9 cellular contexts compared by ENCODE assay signal in the genomic region with DNA sequence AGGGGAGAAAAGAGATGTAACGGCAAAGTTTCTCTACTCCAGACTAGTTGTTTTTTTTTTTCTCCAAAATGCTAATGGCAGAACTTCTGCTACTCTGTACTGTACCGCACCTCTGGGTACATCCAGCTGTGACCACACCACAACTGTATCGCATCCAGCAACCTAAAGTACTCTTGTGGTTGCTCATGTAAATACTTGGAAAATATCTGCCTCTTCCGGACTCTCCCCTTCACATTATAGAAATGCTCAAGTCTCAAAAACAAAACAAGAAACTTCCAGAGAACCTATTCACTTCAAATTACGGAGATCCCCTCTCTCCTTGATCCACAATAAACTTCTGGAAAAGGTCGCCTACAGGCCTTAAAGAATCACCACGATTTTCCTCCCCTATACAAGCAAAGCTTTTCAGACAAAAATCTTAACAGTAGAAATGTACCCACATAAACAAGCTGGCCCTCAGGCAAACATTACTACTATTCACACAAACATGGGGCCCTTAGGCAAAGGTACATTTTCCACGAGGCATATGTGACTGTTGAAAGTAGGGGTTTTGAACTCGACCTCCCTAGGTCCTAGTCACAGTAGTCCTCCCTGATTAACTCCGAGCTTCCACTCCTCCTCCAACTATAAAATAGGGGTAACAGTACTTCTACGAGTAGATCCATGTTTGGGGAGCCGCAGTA.
DNase-seq lines count a peak whose midpoint lies in the region; ATAC-seq and TF ChIP-seq lines count a peak whose summit lies in the region.
"Had no signal": no experiment of that assay in that cellular context is flagged by ENCODE, and none has a peak within 500 bp of the region (broad histone marks: within the 10 kb centered on the region; RNA-seq: fewer than 3 reads in every experiment).

No MANE protein-coding gene starts in this region.

- H3K4me1 ChIP-seq in CD8-positive, alpha-beta memory T cell (ENCODE audit: insufficient read depth, low read length) = peaks cover 68% of the 10 kb centered on the region
- H3K4me1 ChIP-seq in Panc1 (ENCODE audit: control insufficient read depth, insufficient read depth, low read length) = peaks cover 22% of the 10 kb centered on the region
- peaks cover 21% of the 10 kb centered on the region for H3K4me1 ChIP-seq in ovary (ENCODE audit: insufficient read depth)

- no peak for ATAC-seq in Panc1
- no peak for ATAC-seq in HG02610 (IDR thresholded peaks at IDR 0.05; ENCODE audit: unreplicated experiment)

- no peaks in the 10 kb centered on the region for H3K36me3 ChIP-seq in CD8-positive, alpha-beta memory T cell (ENCODE audit: insufficient read depth, low read length)
- H3K36me3 ChIP-seq in Panc1 (ENCODE audit: control insufficient read depth, insufficient read depth, low read length) (no peaks in the 10 kb centered on the region), ovary (no peaks in the 10 kb centered on the region)

- no peaks in the 10 kb centered on the region for H3K9me3 ChIP-seq in CD8-positive, alpha-beta memory T cell (ENCODE audit: low read length)
- H3K9me3 ChIP-seq in Panc1 (ENCODE audit: control insufficient read depth, insufficient read depth, low read depth, low read length) (no peaks in the 10 kb centered on the region), ovary (no peaks in the 10 kb centered on the region)

- H3K27me3 Mint-ChIP-seq in CD8-positive, alpha-beta memory T cell = peaks cover 0 to 18% of the 10 kb centered on the region in 2 donors
- peaks cover 23% of the 10 kb centered on the region for H3K27me3 Mint-ChIP-seq in endothelial cell (ENCODE audit: unreplicated experiment)

- BruUV-seq in Panc1 (replicated peaks; lab: Mats Ljungman, UMichigan) = TSS peak; percentile 17

- intact Hi-C loops in Panc1 (cut with micrococcal nuclease; ENCODE audit: unreplicated experiment) (loop anchor here (5.0 to 10.0 kb wide), 2 partner anchors 198 to 320 kb away; no protein-coding TSS in a partner anchor), ovary (cut with DNase I) (loop anchor here in 3 of 4 donors (5.0 to 10.0 kb wide), 5 partner anchors 123 to 320 kb away; a partner anchor contains a TSS)

- no peaks in the 10 kb centered on the region for H3K27me3 ChIP-seq in CD8-positive, alpha-beta memory T cell (ENCODE audit: insufficient read depth, low read length, poor library complexity, severe bottlenecking)
- H3K27me3 ChIP-seq in Panc1 (ENCODE audit: control insufficient read depth, insufficient read depth, low read length) = no peaks in the 10 kb centered on the region
- no peaks in the 10 kb centered on the region for H3K27me3 ChIP-seq in ovary

- TF ChIP-seq CTCF in Panc1 (IDR thresholded peaks at IDR 0.05) (no peak), endothelial cell (IDR thresholded peaks at IDR 0.05; ENCODE audit: unreplicated experiment) (no peak), ovary (IDR thresholded peaks at IDR 0.05) (no peak)

- peak overlapping the region; percentile 52 for H3K4me3 ChIP-seq in CD8-positive, alpha-beta memory T cell (ENCODE audit: low read length)
- H3K4me3 ChIP-seq in Panc1 (ENCODE audit: low read depth in 2 of 2, low read length in 2 of 2) (peak overlapping the region; percentile 68 to 69), ovary (peak overlapping the region; percentile 60)

- DNase-seq in CD8-positive, alpha-beta memory T cell = peak in 2 of 5 donors; percentile 30 to 31
- DNase-seq in Panc1 (ENCODE audit: low read depth, low spot score) (no peak), endothelial cell (ENCODE audit: low spot score) (no peak), ovary (no peak), COLO668 (lab: John Stamatoyannopoulos, UW; ENCODE audit: unreplicated experiment) (no peak), hippocampal formation (lab: John Stamatoyannopoulos, UW) (no peak), NCI-H187 treated with DMSO at 0.1 percent for 48 hours (lab: John Stamatoyannopoulos, UW) (no peak)
- DNase-seq: NCI-H2227 treated with DMSO at 0.1 percent for 48 hours had no signal

- POLR2A ChIA-PET in CD8-positive, alpha-beta memory T cell (lab: Charles Lee) = interaction anchor here (0.5 to 4.6 kb wide), 7 partner anchors 9 to 313 kb away, joined by 3 to 31 read pairs (median 4); a partner anchor contains a TSS
- POLR2A ChIA-PET in Panc1 (lab: Charles Lee) = interaction anchor here (1.2 kb wide), 1 partner anchor 221 kb away, joined by 4 read pairs; no protein-coding TSS in a partner anchor

- H3K27ac ChIP-seq in CD8-positive, alpha-beta memory T cell (ENCODE audit: low read depth, low read length) = peak overlapping the region; percentile 67
- H3K27ac ChIP-seq in Panc1 (ENCODE audit: low read length) (peak overlapping the region; percentile 63; the same call in 1 of the 2 replicates), ovary (peak overlapping the region; percentile 79 to 98)

- H3K4me1 Mint-ChIP-seq in CD8-positive, alpha-beta memory T cell = peaks cover 65 to 76% (median 75%) of the 10 kb centered on the region in 3 donors
- peaks cover 17% of the 10 kb centered on the region for H3K4me1 Mint-ChIP-seq in endothelial cell (ENCODE audit: unreplicated experiment)

- in situ Hi-C loops in Panc1 (cut with HindIII; ENCODE audit: low pct_unique_long_range_greater_than_20kb, low sequenced_read_pairs) = no loop called here

- H3K4me3 Mint-ChIP-seq in CD8-positive, alpha-beta memory T cell = peak overlapping the region; percentile 87 to 94 (median 90)
- H3K4me3 Mint-ChIP-seq in endothelial cell (ENCODE audit: unreplicated experiment) = peak overlapping the region; percentile 89

- CTCF ChIA-PET in CD8-positive, alpha-beta memory T cell (lab: Charles Lee) = interaction anchor here (0.8 to 1.6 kb wide), 4 partner anchors 9 to 208 kb away, joined by 3 to 5 read pairs (median 3); no protein-coding TSS in a partner anchor
- CTCF ChIA-PET in Panc1 (lab: Charles Lee) = no interaction called here

- peaks cover 0 to 74% (median 23%) of the 10 kb centered on the region in 3 donors for H3K36me3 Mint-ChIP-seq in CD8-positive, alpha-beta memory T cell
- no peaks in the 10 kb centered on the region for H3K36me3 Mint-ChIP-seq in endothelial cell (ENCODE audit: low read depth, unreplicated experiment)

- no peak for TF ChIP-seq POLR2A in ovary (IDR thresholded peaks at IDR 0.05)

- 25 to 29% (median 26%) methylated on average over 12 of the region's 12 CpGs for whole genome bisulfite sequencing in ovary, 3 donors

- H3K27ac Mint-ChIP-seq in CD8-positive, alpha-beta memory T cell = peak overlapping the region; percentile 87 to 94 (median 92)
- peak overlapping the region; percentile 10 for H3K27ac Mint-ChIP-seq in endothelial cell (ENCODE audit: unreplicated experiment)

- no peak for TF ChIP-seq EP300 in ovary (IDR thresholded peaks at IDR 0.05)

- peaks cover 0 to 6% (median 2%) of the 10 kb centered on the region in 5 donors for H3K9me3 Mint-ChIP-seq in CD8-positive, alpha-beta memory T cell
- H3K9me3 Mint-ChIP-seq in endothelial cell (ENCODE audit: unreplicated experiment) = no peaks in the 10 kb centered on the region
